8 cellular contexts compared by ENCODE assay signal in genomic region chr9:34049630-34050384, GRCh38.
A peak's percentile ranks its signal among the peaks of the same experiment; 100 is the strongest.
DNase-seq lines count a peak whose midpoint lies in the region; ATAC-seq, FAIRE-seq and TF ChIP-seq lines count a peak whose summit lies in the region.

No MANE protein-coding gene starts in this region.

- peaks cover 38% of the 10 kb centered on the region for H3K79me2 ChIP-seq in OCI-LY1 (ENCODE audit: insufficient read depth, low read length)

- peaks cover 36% of the 10 kb centered on the region for H3K4me1 ChIP-seq in OCI-LY1 (ENCODE audit: insufficient read depth, low read length, severe bottlenecking)

- H3K4me2 ChIP-seq in OCI-LY1 (ENCODE audit: low read length) = peak overlapping the region; percentile 91

- H4K20me1 ChIP-seq in OCI-LY1 (ENCODE audit: insufficient read depth, low read length) = no peaks in the 10 kb centered on the region

- ATAC-seq in GM19023 (IDR thresholded peaks at IDR 0.05; ENCODE audit: unreplicated experiment) = no peak

- H3K36me3 Mint-ChIP-seq in nephron progenitor cell (ENCODE audit: low read depth) = peaks cover 13% of the 10 kb centered on the region

- peaks cover 4% of the 10 kb centered on the region for H3K9me3 Mint-ChIP-seq in nephron progenitor cell

- no peaks in the 10 kb centered on the region for H3K9me2 ChIP-seq in OCI-LY1 (ENCODE audit: low read depth, low read length)

- peaks cover 6% of the 10 kb centered on the region for H3K27me3 Mint-ChIP-seq in nephron progenitor cell (ENCODE audit: low read depth, poor library complexity)

- FAIRE-seq in H54 (lab: Jason Lieb, UNC) = no peak

- H3K27ac ChIP-seq in OCI-LY1 (ENCODE audit: low read depth, low read length, poor library complexity, severe bottlenecking) = peak overlapping the region; percentile 83

- peak; percentile 13 for DNase-seq in GM12865 (ENCODE audit: low read depth)
- peak; percentile 44 for DNase-seq in ecto neural progenitor cell (ENCODE audit: low spot score)
- DNase-seq in nephron progenitor cell = no peak
- DNase-seq in cerebellar nuclear complex (lab: John Stamatoyannopoulos, UW) = no peak
- DNase-seq in COLO668 (lab: John Stamatoyannopoulos, UW; ENCODE audit: unreplicated experiment) = no peak
- no peak for DNase-seq in H54 (ENCODE audit: insufficient read length, low spot score)

- peaks cover 2% of the 10 kb centered on the region; the same call in 1 of the 2 replicates for H3K36me3 ChIP-seq in OCI-LY1 (ENCODE audit: insufficient read depth, low read length)

- H3K27ac Mint-ChIP-seq in nephron progenitor cell = peak overlapping the region; percentile 100

- peak overlapping the region; percentile 68 for H3K4me3 ChIP-seq in GM12865 (ENCODE audit: low read depth, low read length)
- peak overlapping the region; percentile 86 for H3K4me3 ChIP-seq in OCI-LY1 (ENCODE audit: low read depth, low read length, poor library complexity, severe bottlenecking)

- H3K27me3 ChIP-seq in OCI-LY1 (ENCODE audit: insufficient read depth, low read length) = no peaks in the 10 kb centered on the region

- peak overlapping the region; percentile 64 for H2AFZ ChIP-seq in OCI-LY1 (ENCODE audit: low read length)

- peak overlapping the region; percentile 100 for H3K4me3 Mint-ChIP-seq in nephron progenitor cell

- TF ChIP-seq POLR2A in H54 (IDR thresholded peaks at IDR 0.05; ENCODE audit: low read depth, low read length) = no peak

- no peak for TF ChIP-seq CTCF in GM12865 (IDR thresholded peaks at IDR 0.05; ENCODE audit: insufficient read depth, low read depth, low read length, missing control alignments)
- TF ChIP-seq CTCF in OCI-LY1 (IDR thresholded peaks at IDR 0.05; ENCODE audit: low read length) = no peak
- TF ChIP-seq CTCF in nephron progenitor cell (IDR thresholded peaks at IDR 0.05) = no peak

- peaks cover 31% of the 10 kb centered on the region for H3K4me1 Mint-ChIP-seq in nephron progenitor cell

- no peaks in the 10 kb centered on the region for H3K9me3 ChIP-seq in OCI-LY1 (ENCODE audit: low read length)

- H3K9ac ChIP-seq in OCI-LY1 (ENCODE audit: low read length) = peak overlapping the region; percentile 88

- H3F3A ChIP-seq in OCI-LY1 (ENCODE audit: insufficient read depth, low read length) = no peaks in the 10 kb centered on the region

Comparison
In these comparisons a context has a peak if more than half of its experiments do, and no peak if none do; other contexts are left out.
1. DNase-seq: peak in GM12865 (single experiment) and ecto neural progenitor cell (single experiment); none in nephron progenitor cell (single experiment), cerebellar nuclear complex (0 of 2), COLO668 (single experiment) and H54 (single experiment).